ENCODE assay signal across 20 cellular contexts in the genomic region with DNA sequence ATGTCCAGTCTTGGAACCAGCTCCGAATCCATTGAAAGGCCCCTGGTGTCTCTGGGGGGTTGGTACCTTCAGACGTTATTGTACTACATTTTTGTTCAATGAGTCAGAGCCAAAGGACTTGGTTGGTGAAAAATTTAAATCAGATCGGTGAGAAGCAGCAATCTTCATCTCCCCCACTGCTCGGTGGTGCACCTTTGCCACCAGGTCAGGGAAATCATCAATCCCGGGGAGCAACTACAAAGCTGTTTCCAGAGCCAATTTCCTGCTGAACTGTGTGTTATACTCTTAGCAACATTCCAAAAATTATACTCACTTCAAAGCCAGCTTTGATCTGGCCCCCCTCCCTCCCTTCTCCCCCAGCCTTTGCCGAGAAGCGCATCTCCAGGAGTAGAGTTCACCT.
DNase-seq lines count a peak whose midpoint lies in the region; ATAC-seq and TF ChIP-seq lines count a peak whose summit lies in the region.
"Had no signal": no experiment of that assay in that cellular context is flagged by ENCODE, and none has a peak within 500 bp of the region (broad histone marks: within the 10 kb centered on the region; RNA-seq: fewer than 3 reads in every experiment).

No MANE protein-coding gene starts in this region.

- no peak overlapping the region for H3K27ac ChIP-seq in mammary epithelial cell (ENCODE audit: insufficient read depth, low read depth, low read length)
- H3K27ac ChIP-seq in breast epithelium = no peak overlapping the region
- peak overlapping the region; percentile 95 for H3K27ac ChIP-seq in mesenchymal stem cell (ENCODE audit: low read length, poor library complexity, severe bottlenecking)
- H3K27ac ChIP-seq: 22Rv1, adrenal gland, epithelial cell of prostate, KMS-11, SJCRH30, VCaP had no signal

- no peak for ATAC-seq in HG02938 (IDR thresholded peaks at IDR 0.05; ENCODE audit: unreplicated experiment)
- ATAC-seq: mucosa of descending colon had no signal

- no peak overlapping the region for H2AK5ac ChIP-seq in mesenchymal stem cell (ENCODE audit: low read length, severe bottlenecking)

- peaks cover 4% of the 10 kb centered on the region for H3K79me1 ChIP-seq in mesenchymal stem cell (replicated peaks; ENCODE audit: low read length, poor library complexity, severe bottlenecking)

- H3K4me3 ChIP-seq in mammary epithelial cell (replicated peaks in 1 of 3; ENCODE audit: insufficient read depth in 1 of 3, low read depth in 2 of 3, low read length in 3 of 3) (no peak overlapping the region), breast epithelium (no peak overlapping the region), mesenchymal stem cell (ENCODE audit: insufficient read depth in 1 of 2, low read depth in 1 of 2, low read length in 2 of 2) (no peak overlapping the region), foreskin fibroblast (ENCODE audit: low read depth in 1 of 2, low read length in 2 of 2) (no peak overlapping the region)
- H3K4me3 ChIP-seq: adrenal gland, mucosa of descending colon, SJCRH30 had no signal

- H3K18ac ChIP-seq in mesenchymal stem cell (ENCODE audit: low read depth in 1 of 2, low read length in 2 of 2) = peak overlapping the region in 1 of 2 experiments; percentile 14

- H3K79me2 ChIP-seq in mammary epithelial cell (ENCODE audit: insufficient read depth, low read length) = peaks cover 17% of the 10 kb centered on the region

- CTCF ChIA-PET in mammary epithelial cell (lab: Charles Lee; ENCODE audit: low non-redundant PET) = no interaction called here

- no peak overlapping the region for H3K14ac ChIP-seq in mesenchymal stem cell (ENCODE audit: low read length in 2 of 2)

- DNase-seq in mammary epithelial cell (no peak), breast epithelium (ENCODE audit: low spot score in 2 of 2) (no peak), astrocyte of the hippocampus (ENCODE audit: low read depth, low spot score) (peak; percentile 75), mesenchymal stem cell (no peak), GM10266 (ENCODE audit: extremely low spot score) (no peak), foreskin fibroblast (no peak)
- no peak for DNase-seq in activated naive CD4-positive, alpha-beta T cell treated with Interleukin-2 at 50 U/mL for 16 hours
- DNase-seq: activated CD8-positive, alpha-beta memory T cell treated with anti-CD3 and anti-CD28 coated beads, Interleukin-2, amount 50 U/mL, for 48 hours; activated gamma-delta T cell; BE2C; NCI-H1930; NCI-H345; SJCRH30 had no signal

- no peaks in the 10 kb centered on the region for H3K9me3 ChIP-seq in mammary epithelial cell (replicated peaks; ENCODE audit: insufficient read depth, low read length)
- H3K9me3 ChIP-seq in breast epithelium = peaks cover 0 to 4% of the 10 kb centered on the region in 2 donors
- no peaks in the 10 kb centered on the region for H3K9me3 ChIP-seq in mesenchymal stem cell (ENCODE audit: control insufficient read depth, low read length)
- H3K9me3 ChIP-seq: adrenal gland, BE2C, mucosa of descending colon, SJCRH30 had no signal

- H3K9ac ChIP-seq in mammary epithelial cell (ENCODE audit: insufficient read depth, low read length) (no peak overlapping the region), mesenchymal stem cell (ENCODE audit: low read length) (no peak overlapping the region)
- H3K9ac ChIP-seq: KMS-11 had no signal

- H3K4me1 ChIP-seq in mammary epithelial cell (ENCODE audit: insufficient read depth, low read length) (peaks cover 17% of the 10 kb centered on the region), breast epithelium (no peaks in the 10 kb centered on the region), mesenchymal stem cell (ENCODE audit: control insufficient read depth, insufficient read depth, low read depth, low read length) (peaks cover 19% of the 10 kb centered on the region)
- H3K4me1 ChIP-seq: adrenal gland, BE2C, SJCRH30 had no signal

- in situ Hi-C loops in mammary epithelial cell (cut with MboI; ENCODE audit: low sequenced_read_pairs in 2 of 2) = no loop called here

- H3K36me3 ChIP-seq in mammary epithelial cell (ENCODE audit: insufficient read depth, low read length) (no peaks in the 10 kb centered on the region), breast epithelium (no peaks in the 10 kb centered on the region), mesenchymal stem cell (ENCODE audit: control insufficient read depth in 1 of 2, insufficient read depth in 2 of 2, low read depth in 1 of 2, low read length in 2 of 2) (no peaks in the 10 kb centered on the region)
- H3K36me3 ChIP-seq: adrenal gland, BE2C, SJCRH30 had no signal

- H3K23ac ChIP-seq in mesenchymal stem cell (ENCODE audit: low read length in 2 of 2) = no peak overlapping the region

- peak overlapping the region; percentile 78 for H2BK5ac ChIP-seq in mesenchymal stem cell (ENCODE audit: low read depth, low read length, poor library complexity, severe bottlenecking)

- H4K8ac ChIP-seq in mesenchymal stem cell (ENCODE audit: low read length) = no peak overlapping the region

- H3K4me2 ChIP-seq in mammary epithelial cell (ENCODE audit: insufficient read depth, low read depth, low read length) = peak overlapping the region; percentile 39
- no peak overlapping the region for H3K4me2 ChIP-seq in mesenchymal stem cell (ENCODE audit: low read length, poor library complexity, severe bottlenecking)
- H3K4me2 ChIP-seq: KMS-11 had no signal

- TF ChIP-seq CTCF in mammary epithelial cell (conservative IDR thresholded peaks at IDR 0.05 in 1 of 2, IDR thresholded peaks at IDR 0.05 in 1 of 2; ENCODE audit: extremely low read depth in 1 of 2, insufficient read depth in 1 of 2, low read depth in 1 of 2, low read length in 2 of 2) (no peak), breast epithelium (IDR thresholded peaks at IDR 0.05) (no peak), GM10266 (IDR thresholded peaks at IDR 0.05; ENCODE audit: control insufficient read depth, insufficient read depth, low read depth, missing control alignments) (no peak), foreskin fibroblast (IDR thresholded peaks at IDR 0.05; ENCODE audit: low read depth, low read length) (no peak)

- H2AFZ ChIP-seq in mammary epithelial cell (ENCODE audit: low read depth, low read length) (peak overlapping the region; percentile 58), mesenchymal stem cell (ENCODE audit: low read depth, low read length) (no peak overlapping the region)

- intact Hi-C loops in mammary epithelial cell (cut with micrococcal nuclease) (no loop called here), breast epithelium (cut with DNase I; ENCODE audit: low total_unique reads) (no loop called here)

- no peak overlapping the region for H2BK15ac ChIP-seq in mesenchymal stem cell (ENCODE audit: low read depth, poor library complexity, severe bottlenecking)

- no peaks in the 10 kb centered on the region for H3K27me3 ChIP-seq in mammary epithelial cell (ENCODE audit: insufficient read depth, low read length)
- no peaks in the 10 kb centered on the region for H3K27me3 ChIP-seq in breast epithelium
- peaks cover 0 to 6% of the 10 kb centered on the region in 2 experiments for H3K27me3 ChIP-seq in mesenchymal stem cell (ENCODE audit: control insufficient read depth in 1 of 2, insufficient read depth in 1 of 2, low read length in 2 of 2)
- H3K27me3 ChIP-seq: adrenal gland, BE2C, SJCRH30 had no signal

- H3K4ac ChIP-seq in mesenchymal stem cell (ENCODE audit: low read depth in 1 of 2, low read length in 2 of 2) = no peak overlapping the region

- WGBS in mammary epithelial cell (ENCODE audit: low coverage, missing lambda C conversion rate) = 30% methylated on average over 7 of the region's 7 CpGs
- WGBS in mesenchymal stem cell = 53% methylated on average over 7 of the region's 7 CpGs

- no peak for TF ChIP-seq POLR2A in breast epithelium (IDR thresholded peaks at IDR 0.05)

- BruUV-seq in mammary epithelial cell (replicated peaks; lab: Mats Ljungman, UMichigan) = no TSS peak

- no peak overlapping the region for H2BK120ac ChIP-seq in mesenchymal stem cell (ENCODE audit: low read depth, low read length)

- dilution Hi-C loops in mammary epithelial cell (cut with HindIII; ENCODE audit: low sequenced_read_pairs) = no loop called here

- no peaks in the 10 kb centered on the region for H4K20me1 ChIP-seq in mammary epithelial cell (ENCODE audit: insufficient read depth, low read length)

- no peak overlapping the region for H4K91ac ChIP-seq in mesenchymal stem cell (ENCODE audit: low read length)

- no peak overlapping the region for H2BK12ac ChIP-seq in mesenchymal stem cell (ENCODE audit: low read length in 2 of 2)
